In the genomic region with DNA sequence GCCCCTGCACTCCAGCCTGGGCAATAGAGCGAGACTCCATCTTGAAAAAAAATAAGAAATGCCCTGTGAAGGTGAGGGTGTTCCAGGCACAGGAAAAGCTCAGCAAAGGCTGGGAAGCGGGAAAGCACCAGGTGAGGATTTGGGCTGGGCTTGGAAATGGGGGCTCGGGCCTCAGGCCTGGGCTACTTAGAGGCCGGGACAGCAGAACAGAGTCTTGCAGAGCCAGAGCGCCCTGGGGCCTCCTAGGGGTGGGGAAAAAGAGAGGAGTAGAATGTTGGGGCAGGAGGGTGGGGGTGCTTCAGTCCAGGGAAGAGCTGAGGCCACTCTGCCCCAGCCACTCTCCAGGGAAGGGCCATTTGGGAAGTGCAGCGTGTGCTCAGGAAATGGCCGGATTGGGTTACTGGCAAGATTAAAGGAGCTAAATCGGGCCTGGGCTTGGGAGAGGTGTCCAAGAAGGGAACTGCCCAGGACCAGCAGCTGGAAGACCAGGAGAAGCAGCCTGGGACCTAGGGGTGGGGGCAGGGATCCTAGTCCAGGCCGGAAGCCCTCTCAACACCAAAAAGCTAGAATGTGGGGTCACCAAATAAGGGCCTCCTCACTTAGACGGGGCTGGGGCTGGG, we compare ENCODE assay signal across 22 cellular contexts. TPM values are rescaled to one million over a fixed set of nuclear protein-coding genes. Genes with fewer than 3 reads are reported as not detected.
DNase-seq lines count a peak whose midpoint lies in the region; ATAC-seq and TF ChIP-seq lines count a peak whose summit lies in the region.
"Had no signal": no experiment of that assay in that cellular context is flagged by ENCODE, and none has a peak within 500 bp of the region (broad histone marks: within the 10 kb centered on the region; RNA-seq: fewer than 3 reads in every experiment).

No MANE protein-coding gene starts in this region.

- DNase-seq in WTC11 (ENCODE audit: low spot score) (no peak), cardiac muscle cell (ENCODE audit: low read depth in 1 of 2, low spot score in 1 of 2) (peak in 1 of 2 donors; percentile 68), thoracic aorta (ENCODE audit: low spot score) (peak; percentile 38), NCI-H2196 (lab: John Stamatoyannopoulos, UW; ENCODE audit: unreplicated experiment) (no peak), KG1 (lab: John Stamatoyannopoulos, UW) (no peak), iPS-NIHi11 (ENCODE audit: low spot score) (no peak)
- DNase-seq: activated B cell treated with CpG ODN at 0.5 μM for 24 hours; activated gamma-delta T cell treated with Interleukin-2 at 50 U/mL for 16 hours; Caco-2; head of caudate nucleus; NCI-H1436; NCI-H345; stimulated activated CD4-positive, alpha-beta T cell treated with anti-CD3 and anti-CD28 coated beads, Interleukin-12 subunit alpha, Interleukin-12 subunit beta, amount 100 ng/mL, for 4 hours; stimulated activated naive CD8-positive, alpha-beta T cell treated with anti-CD3 and anti-CD28 coated beads, Interleukin-15, Interleukin-2, amounts not matched to agents 100 U/mL and 50 U/mL, for 24 hours had no signal

- H3K4me1 ChIP-seq in cardiac muscle cell (ENCODE audit: low read depth): peaks cover 62% of the 10 kb centered on the region
- peaks cover 21 to 47% of the 10 kb centered on the region in 2 donors for H3K4me1 ChIP-seq in thoracic aorta (ENCODE audit: control insufficient read depth in 1 of 2, low read depth in 2 of 2)

- H3K27ac ChIP-seq in cardiac muscle cell (peak overlapping the region; percentile 92), thoracic aorta (peak overlapping the region; percentile 97 to 98)

- H3K9me3 ChIP-seq in cardiac muscle cell (ENCODE audit: low read depth) (no peaks in the 10 kb centered on the region), thoracic aorta (no peaks in the 10 kb centered on the region)
- H3K9me3 ChIP-seq: Caco-2, ovary had no signal

- H3K36me3 Mint-ChIP-seq in WTC11: no peaks in the 10 kb centered on the region
- H3K36me3 Mint-ChIP-seq in nephron (ENCODE audit: low read depth): no peaks in the 10 kb centered on the region

- no peaks in the 10 kb centered on the region for H3K9me3 Mint-ChIP-seq in WTC11
- H3K9me3 Mint-ChIP-seq in nephron: no peaks in the 10 kb centered on the region
- H3K9me3 Mint-ChIP-seq: activated B cell treated with CpG ODN at 0.5 μM for 24 hours; T-helper 1 cell treated with Interleukin-12 subunit alpha and Interleukin-12 subunit beta and Interleukin-4 antibody, amounts not matched to agents 30 μg/mL and 1 μg/mL, for 36 hours had no signal

- no peak overlapping the region for H3K4me3 Mint-ChIP-seq in WTC11
- H3K4me3 Mint-ChIP-seq in nephron: peak overlapping the region in 2 of 3 experiments; percentile 53 to 70
- H3K4me3 Mint-ChIP-seq: activated B cell treated with CpG ODN at 0.5 μM for 24 hours; T-helper 1 cell treated with Interleukin-12 subunit alpha and Interleukin-12 subunit beta and Interleukin-4 antibody, amounts not matched to agents 30 μg/mL and 1 μg/mL, for 36 hours had no signal

- POLR2A ChIA-PET in WTC11 (lab: Charles Lee): interaction anchor here (1.0 to 1.4 kb wide), 2 partner anchors 17 to 94 kb away, joined by 5 to 7 read pairs; a partner anchor contains a TSS

- TF ChIP-seq CTCF in WTC11 (IDR thresholded peaks at IDR 0.05) (no peak), cardiac muscle cell (IDR thresholded peaks at IDR 0.05; ENCODE audit: low read depth, low read length) (no peak), nephron (IDR thresholded peaks at IDR 0.05; ENCODE audit: unreplicated experiment in 3 of 3) (no peak), thoracic aorta (IDR thresholded peaks at IDR 0.05) (peak; percentile 8)

- H3K36me3 ChIP-seq in cardiac muscle cell (no peaks in the 10 kb centered on the region), thoracic aorta (no peaks in the 10 kb centered on the region)
- H3K36me3 ChIP-seq: ovary had no signal

- H3K4me1 Mint-ChIP-seq in WTC11 (peaks cover 41% of the 10 kb centered on the region), nephron (peaks cover 81% of the 10 kb centered on the region)
- H3K4me1 Mint-ChIP-seq: activated B cell treated with CpG ODN at 0.5 μM for 24 hours had no signal

- CTCF ChIA-PET in WTC11 (lab: Charles Lee): interaction anchor here (0.6 to 6.7 kb wide), 35 partner anchors 12 to 238 kb away, joined by 3 to 178 read pairs (median 13); a partner anchor contains a TSS

- H3K27me3 ChIP-seq in cardiac muscle cell: no peaks in the 10 kb centered on the region
- no peaks in the 10 kb centered on the region for H3K27me3 ChIP-seq in thoracic aorta (replicated peaks; ENCODE audit: insufficient read depth)
- H3K27me3 ChIP-seq: ovary had no signal

- H3K27me3 Mint-ChIP-seq in WTC11 (ENCODE audit: low read depth) (no peaks in the 10 kb centered on the region; the same call in 1 of the 2 replicates), nephron (ENCODE audit: low read depth) (peaks cover 7% of the 10 kb centered on the region)

- H3K27ac Mint-ChIP-seq in WTC11 (no peak overlapping the region), nephron (peak overlapping the region; percentile 71 to 82 (median 78))
- H3K27ac Mint-ChIP-seq: activated B cell treated with CpG ODN at 0.5 μM for 24 hours; T-helper 1 cell treated with Interleukin-12 subunit alpha and Interleukin-12 subunit beta and Interleukin-4 antibody, amounts not matched to agents 30 μg/mL and 1 μg/mL, for 36 hours had no signal

- ATAC-seq in WTC11 (peak; percentile 3; the same call in 1 of the 2 replicates), thoracic aorta (ENCODE audit: insufficient number of reproducible peaks, low FRiP score, low read depth) (peak; percentile 18)
- ATAC-seq: esophagus mucosa; GM12878; stimulated activated naive CD8-positive, alpha-beta T cell treated with anti-CD3 and anti-CD28 coated beads, Interleukin-15, Interleukin-2, amounts not matched to agents 100 U/mL and 50 U/mL, for 24 hours had no signal

- no peak overlapping the region for H3K4me3 ChIP-seq in cardiac muscle cell
- H3K4me3 ChIP-seq in thoracic aorta: no peak overlapping the region
- H3K4me3 ChIP-seq: GM12878, ovary had no signal

TF ChIP-seq in WTC11, 78 proteins besides CTCF, POLR2A, EP300 and RAD21 (continues in another document):
- no peak for TF ChIP-seq NFE2L1 (CRISPR knock-in tag; IDR thresholded peaks at IDR 0.05)
- TF ChIP-seq, protein P1, sequence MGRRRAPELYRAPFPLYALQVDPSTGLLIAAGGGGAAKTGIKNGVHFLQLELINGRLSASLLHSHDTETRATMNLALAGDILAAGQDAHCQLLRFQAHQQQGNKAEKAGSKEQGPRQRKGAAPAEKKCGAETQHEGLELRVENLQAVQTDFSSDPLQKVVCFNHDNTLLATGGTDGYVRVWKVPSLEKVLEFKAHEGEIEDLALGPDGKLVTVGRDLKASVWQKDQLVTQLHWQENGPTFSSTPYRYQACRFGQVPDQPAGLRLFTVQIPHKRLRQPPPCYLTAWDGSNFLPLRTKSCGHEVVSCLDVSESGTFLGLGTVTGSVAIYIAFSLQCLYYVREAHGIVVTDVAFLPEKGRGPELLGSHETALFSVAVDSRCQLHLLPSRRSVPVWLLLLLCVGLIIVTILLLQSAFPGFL (CRISPR knock-in tag; IDR thresholded peaks at IDR 0.05; ENCODE audit: borderline replicate concordance): no peak
- TF ChIP-seq, protein P2, sequence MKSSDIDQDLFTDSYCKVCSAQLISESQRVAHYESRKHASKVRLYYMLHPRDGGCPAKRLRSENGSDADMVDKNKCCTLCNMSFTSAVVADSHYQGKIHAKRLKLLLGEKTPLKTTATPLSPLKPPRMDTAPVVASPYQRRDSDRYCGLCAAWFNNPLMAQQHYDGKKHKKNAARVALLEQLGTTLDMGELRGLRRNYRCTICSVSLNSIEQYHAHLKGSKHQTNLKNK (CRISPR knock-in tag; IDR thresholded peaks at IDR 0.05): no peak
- TF ChIP-seq, protein P3, sequence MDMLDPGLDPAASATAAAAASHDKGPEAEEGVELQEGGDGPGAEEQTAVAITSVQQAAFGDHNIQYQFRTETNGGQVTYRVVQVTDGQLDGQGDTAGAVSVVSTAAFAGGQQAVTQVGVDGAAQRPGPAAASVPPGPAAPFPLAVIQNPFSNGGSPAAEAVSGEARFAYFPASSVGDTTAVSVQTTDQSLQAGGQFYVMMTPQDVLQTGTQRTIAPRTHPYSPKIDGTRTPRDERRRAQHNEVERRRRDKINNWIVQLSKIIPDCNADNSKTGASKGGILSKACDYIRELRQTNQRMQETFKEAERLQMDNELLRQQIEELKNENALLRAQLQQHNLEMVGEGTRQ (CRISPR knock-in tag; IDR thresholded peaks at IDR 0.05): no peak
- no peak for TF ChIP-seq EMX1 (CRISPR knock-in tag; IDR thresholded peaks at IDR 0.05)
- TF ChIP-seq PRRX2 (CRISPR knock-in tag; IDR thresholded peaks at IDR 0.05): no peak
- TF ChIP-seq MYBL2 (CRISPR knock-in tag; IDR thresholded peaks at IDR 0.05): no peak
- TF ChIP-seq FOXK1 (CRISPR knock-in tag; IDR thresholded peaks at IDR 0.05): no peak
- TF ChIP-seq NFATC4 (CRISPR knock-in tag; IDR thresholded peaks at IDR 0.05): no peak
- TF ChIP-seq, protein P4, sequence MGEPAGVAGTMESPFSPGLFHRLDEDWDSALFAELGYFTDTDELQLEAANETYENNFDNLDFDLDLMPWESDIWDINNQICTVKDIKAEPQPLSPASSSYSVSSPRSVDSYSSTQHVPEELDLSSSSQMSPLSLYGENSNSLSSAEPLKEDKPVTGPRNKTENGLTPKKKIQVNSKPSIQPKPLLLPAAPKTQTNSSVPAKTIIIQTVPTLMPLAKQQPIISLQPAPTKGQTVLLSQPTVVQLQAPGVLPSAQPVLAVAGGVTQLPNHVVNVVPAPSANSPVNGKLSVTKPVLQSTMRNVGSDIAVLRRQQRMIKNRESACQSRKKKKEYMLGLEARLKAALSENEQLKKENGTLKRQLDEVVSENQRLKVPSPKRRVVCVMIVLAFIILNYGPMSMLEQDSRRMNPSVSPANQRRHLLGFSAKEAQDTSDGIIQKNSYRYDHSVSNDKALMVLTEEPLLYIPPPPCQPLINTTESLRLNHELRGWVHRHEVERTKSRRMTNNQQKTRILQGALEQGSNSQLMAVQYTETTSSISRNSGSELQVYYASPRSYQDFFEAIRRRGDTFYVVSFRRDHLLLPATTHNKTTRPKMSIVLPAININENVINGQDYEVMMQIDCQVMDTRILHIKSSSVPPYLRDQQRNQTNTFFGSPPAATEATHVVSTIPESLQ (CRISPR knock-in tag; IDR thresholded peaks at IDR 0.05): no peak

RNA-seq across cellular contexts. Expression of a gene that starts 13.8 kb away (rescaled TPM):
- total RNA-seq in WTC11 (2021): 1.6 to 3.5 TPM (median 2.8 TPM) in 3 replicates
- 37.2 and 47.0 TPM in 2 replicates for total RNA-seq in cardiac muscle cell
- polyA plus RNA-seq in cardiac muscle cell: 17.5 and 20.4 TPM in 2 replicates
- total RNA-seq in thoracic aorta: 100 to 1,000 TPM; 146 to 302 TPM
- total RNA-seq: activated B cell treated with CpG ODN at 0.5 μM for 24 hours, Caco-2, dermis microvascular lymphatic vessel endothelial cell, G401 had no signal
- polyA plus RNA-seq: GM12878, keratinocyte had no signal

RNA-seq across cellular contexts. Expression of a gene that starts 16.7 kb away (rescaled TPM):
- total RNA-seq in WTC11 (2021) (65.8 to 70.2 TPM (median 67.6 TPM) in 3 replicates), cardiac muscle cell (67.2 and 70.4 TPM in 2 replicates), thoracic aorta (10 to 100 TPM; 42.7 to 51.2 TPM)
- 104 and 117 TPM in 2 replicates for polyA plus RNA-seq in cardiac muscle cell

RNA-seq across cellular contexts. Expression of a gene that starts 30.2 kb away (rescaled TPM):
- total RNA-seq in WTC11 (2021): 55.3 to 62.7 TPM (median 57.8 TPM) in 3 replicates
- total RNA-seq in cardiac muscle cell: 275 and 292 TPM in 2 replicates
- 185 and 188 TPM in 2 replicates for polyA plus RNA-seq in cardiac muscle cell
- 100 to 1,000 TPM; 426 to 455 TPM for total RNA-seq in thoracic aorta
